In the genomic region with DNA sequence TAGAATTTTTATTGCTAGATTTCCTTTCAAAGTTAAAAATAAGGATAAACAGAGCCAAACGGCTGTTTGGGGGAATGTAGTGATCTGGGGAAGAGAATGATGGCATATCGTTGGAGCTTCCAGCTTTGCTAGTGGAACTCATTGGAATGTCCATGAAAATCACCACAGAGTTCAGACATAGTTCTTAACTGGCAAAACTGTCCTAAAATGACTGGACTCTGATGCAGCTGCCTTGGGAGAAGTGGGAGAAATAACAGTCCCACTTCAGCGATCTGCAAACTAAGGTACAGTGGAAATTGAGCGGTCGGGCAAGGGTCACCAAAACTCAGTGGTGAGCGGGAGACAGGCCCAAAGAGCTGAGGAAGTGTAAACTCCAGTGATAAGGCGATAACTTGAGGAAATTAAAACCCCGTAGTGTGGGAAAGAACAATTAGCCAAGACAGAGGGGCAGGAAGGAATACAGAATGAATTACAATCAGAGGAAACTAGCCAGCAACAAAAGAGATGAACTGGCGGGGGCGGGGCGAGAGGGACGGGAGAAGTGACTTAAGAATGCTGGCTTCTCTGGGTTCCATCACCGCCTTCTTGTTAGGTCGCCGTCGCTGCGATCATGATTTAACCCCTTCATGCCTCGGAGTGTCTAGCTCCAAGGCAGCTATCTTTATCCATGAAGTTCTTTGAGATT, we compare ENCODE assay signal across 11 cellular contexts.
A peak's percentile ranks its signal among the peaks of the same experiment; 100 is the strongest.
DNase-seq lines count a peak whose midpoint lies in the region; ATAC-seq and TF ChIP-seq lines count a peak whose summit lies in the region.
"Had no signal": no experiment of that assay in that cellular context is flagged by ENCODE, and none has a peak within 500 bp of the region (broad histone marks: within the 10 kb centered on the region; RNA-seq: fewer than 3 reads in every experiment).

No MANE protein-coding gene starts in this region.

- H3K27me3 ChIP-seq in mammary epithelial cell (ENCODE audit: insufficient read depth, low read length) (no peaks in the 10 kb centered on the region), smooth muscle cell (ENCODE audit: low read depth) (no peaks in the 10 kb centered on the region)
- H3K27me3 ChIP-seq: SJCRH30 had no signal

- no peak for ATAC-seq in GM18868 (IDR thresholded peaks at IDR 0.05; ENCODE audit: unreplicated experiment)
- ATAC-seq: naive thymus-derived CD8-positive, alpha-beta T cell had no signal

- in situ Hi-C loops in mammary epithelial cell (cut with MboI; ENCODE audit: low sequenced_read_pairs in 2 of 2), result no loop called here

- 10% methylated on average over 15 of the region's 18 CpGs for WGBS in mammary epithelial cell (ENCODE audit: low coverage, missing lambda C conversion rate)
- WGBS in smooth muscle cell (ENCODE audit: low lambda C conversion rate), result 10% methylated on average over 18 of the region's 18 CpGs

- H3K4me1 ChIP-seq in mammary epithelial cell (ENCODE audit: insufficient read depth, low read length) (peaks cover 60% of the 10 kb centered on the region), smooth muscle cell (ENCODE audit: low read depth) (peaks cover 34% of the 10 kb centered on the region)

- H3K36me3 ChIP-seq in mammary epithelial cell (ENCODE audit: insufficient read depth, low read length), result no peaks in the 10 kb centered on the region
- H3K36me3 ChIP-seq in smooth muscle cell (ENCODE audit: low read depth), result no peaks in the 10 kb centered on the region
- H3K36me3 ChIP-seq: SJCRH30 had no signal

- H3F3A ChIP-seq in smooth muscle cell (ENCODE audit: low read depth), result peaks cover 23% of the 10 kb centered on the region

- no peaks in the 10 kb centered on the region for H4K20me1 ChIP-seq in mammary epithelial cell (ENCODE audit: insufficient read depth, low read length)
- no peaks in the 10 kb centered on the region for H4K20me1 ChIP-seq in smooth muscle cell (ENCODE audit: low read depth)

- POLR2A ChIA-PET in HEK293T (lab: Yijun Ruan, JAX), result interaction anchor here (0.6 to 1.9 kb wide), 2 partner anchors 34 to 80 kb away, joined by 3 to 6 read pairs; no protein-coding TSS in a partner anchor

- H2AFZ ChIP-seq in mammary epithelial cell (ENCODE audit: low read depth, low read length) (peak overlapping the region; percentile 74), smooth muscle cell (ENCODE audit: low read depth) (peak overlapping the region; percentile 73)

- CTCF ChIA-PET in HEK293T (lab: Yijun Ruan, JAX), result interaction anchor here (1.2 to 2.8 kb wide), 3 partner anchors 9 to 287 kb away, joined by 4 to 9 read pairs (median 8); no protein-coding TSS in a partner anchor
- CTCF ChIA-PET in mammary epithelial cell (lab: Charles Lee; ENCODE audit: low non-redundant PET), result no interaction called here

- H3K79me2 ChIP-seq in mammary epithelial cell (ENCODE audit: insufficient read depth, low read length) (no peaks in the 10 kb centered on the region), smooth muscle cell (ENCODE audit: low read depth) (no peaks in the 10 kb centered on the region)

- no peak for TF ChIP-seq CTCF in mammary epithelial cell (conservative IDR thresholded peaks at IDR 0.05 in 1 of 2, IDR thresholded peaks at IDR 0.05 in 1 of 2; ENCODE audit: extremely low read depth in 1 of 2, insufficient read depth in 1 of 2, low read depth in 1 of 2, low read length in 2 of 2)
- TF ChIP-seq CTCF in smooth muscle cell (IDR thresholded peaks at IDR 0.05; ENCODE audit: borderline replicate concordance, insufficient read depth, poor library complexity, severe bottlenecking), result no peak

- dilution Hi-C loops in mammary epithelial cell (cut with HindIII; ENCODE audit: low sequenced_read_pairs), result no loop called here

- H3K4me2 ChIP-seq in mammary epithelial cell (ENCODE audit: insufficient read depth, low read depth, low read length), result peak overlapping the region; percentile 45
- peak overlapping the region; percentile 74 for H3K4me2 ChIP-seq in smooth muscle cell

- intact Hi-C loops in mammary epithelial cell (cut with micrococcal nuclease), result no loop called here

- H3K9ac ChIP-seq in mammary epithelial cell (ENCODE audit: insufficient read depth, low read length), result peak overlapping the region; percentile 30
- no peak overlapping the region for H3K9ac ChIP-seq in smooth muscle cell (ENCODE audit: low read depth)

- H3K27ac ChIP-seq in mammary epithelial cell (ENCODE audit: insufficient read depth, low read depth, low read length), result peak overlapping the region; percentile 93
- peak overlapping the region; percentile 77 for H3K27ac ChIP-seq in smooth muscle cell (ENCODE audit: low read depth)
- H3K27ac ChIP-seq: SJCRH30 had no signal

- H3K4me3 ChIP-seq in mammary epithelial cell (replicated peaks in 1 of 3; ENCODE audit: insufficient read depth in 1 of 3, low read depth in 2 of 3, low read length in 3 of 3), result no peak overlapping the region
- peak overlapping the region; percentile 12 for H3K4me3 ChIP-seq in smooth muscle cell
- H3K4me3 ChIP-seq: SJCRH30 had no signal

- no TSS peak for BruUV-seq in mammary epithelial cell (replicated peaks; lab: Mats Ljungman, UMichigan)

- H3K9me3 ChIP-seq in mammary epithelial cell (replicated peaks; ENCODE audit: insufficient read depth, low read length) (no peaks in the 10 kb centered on the region), smooth muscle cell (replicated peaks; ENCODE audit: low read depth) (no peaks in the 10 kb centered on the region)
- H3K9me3 ChIP-seq: SJCRH30 had no signal

- peak; percentile 45 for DNase-seq in HEK293T (ENCODE audit: extremely low spot score)
- DNase-seq in mammary epithelial cell, result no peak
- DNase-seq in iPS-NIHi11 (ENCODE audit: low spot score), result peak; percentile 76
- no peak for DNase-seq in smooth muscle cell (lab: John Stamatoyannopoulos, UW; ENCODE audit: unreplicated experiment)
- DNase-seq in anterior cingulate cortex (lab: John Stamatoyannopoulos, UW), result no peak
- no peak for DNase-seq in activated CD4-positive, CD25-positive, alpha-beta regulatory T cell treated with anti-CD3 and anti-CD28 coated beads, Interleukin-2, amount 50 U/mL, for 72 hours
- DNase-seq in stimulated activated CD4-positive, alpha-beta T cell treated with anti-CD3 and anti-CD28 coated beads, Interleukin-12 subunit alpha, Interleukin-12 subunit beta, amount 100 ng/mL, for 4 hours, result no peak
- DNase-seq: activated naive CD8-positive, alpha-beta T cell treated with anti-CD3 and anti-CD28 coated beads, Interleukin-2, amount 10 ng/mL, durations not matched to agents 7 days and 5 days; naive thymus-derived CD8-positive, alpha-beta T cell had no signal

TF ChIP-seq in HEK293T, 16 proteins besides CTCF, POLR2A, EP300 and RAD21:
- no peak for TF ChIP-seq L3MBTL2 (conservative IDR thresholded peaks at IDR 0.05)
- TF ChIP-seq TARDBP (IDR thresholded peaks at IDR 0.05), result no peak
- TF ChIP-seq SP1 (IDR thresholded peaks at IDR 0.05), result no peak
- no peak for TF ChIP-seq ZNF384 (IDR thresholded peaks at IDR 0.05)
- no peak for TF ChIP-seq CTBP1 (IDR thresholded peaks at IDR 0.05; ENCODE audit: borderline replicate concordance)
- no peak for TF ChIP-seq HDGF (IDR thresholded peaks at IDR 0.05; ENCODE audit: borderline replicate concordance)
- TF ChIP-seq, protein P1, sequence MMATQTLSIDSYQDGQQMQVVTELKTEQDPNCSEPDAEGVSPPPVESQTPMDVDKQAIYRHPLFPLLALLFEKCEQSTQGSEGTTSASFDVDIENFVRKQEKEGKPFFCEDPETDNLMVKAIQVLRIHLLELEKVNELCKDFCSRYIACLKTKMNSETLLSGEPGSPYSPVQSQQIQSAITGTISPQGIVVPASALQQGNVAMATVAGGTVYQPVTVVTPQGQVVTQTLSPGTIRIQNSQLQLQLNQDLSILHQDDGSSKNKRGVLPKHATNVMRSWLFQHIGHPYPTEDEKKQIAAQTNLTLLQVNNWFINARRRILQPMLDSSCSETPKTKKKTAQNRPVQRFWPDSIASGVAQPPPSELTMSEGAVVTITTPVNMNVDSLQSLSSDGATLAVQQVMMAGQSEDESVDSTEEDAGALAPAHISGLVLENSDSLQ (IDR thresholded peaks at IDR 0.05), result no peak
- no peak for TF ChIP-seq BHLHE40 (IDR thresholded peaks at IDR 0.05; ENCODE audit: borderline replicate concordance)
- no peak for TF ChIP-seq NFRKB (IDR thresholded peaks at IDR 0.05)

Comparison
In these comparisons a context has a peak if more than half of its experiments do, and no peak if none do; other contexts are left out.
1. DNase-seq: peak in HEK293T (single experiment) and iPS-NIHi11 (single experiment); none in mammary epithelial cell (single experiment), smooth muscle cell (single experiment), anterior cingulate cortex (0 of 58), activated CD4-positive, CD25-positive, alpha-beta regulatory T cell treated with anti-CD3 and anti-CD28 coated beads, Interleukin-2, amount 50 U/mL, for 72 hours (single experiment) and stimulated activated CD4-positive, alpha-beta T cell treated with anti-CD3 and anti-CD28 coated beads, Interleukin-12 subunit alpha, Interleukin-12 subunit beta, amount 100 ng/mL, for 4 hours (single experiment).